ENCODE assay signal across 23 cellular contexts in genomic region chr19:19315444-19315843, GRCh38. TPM values are rescaled to one million over a fixed set of nuclear protein-coding genes. Genes with fewer than 3 reads are reported as not detected.
A peak's percentile ranks its signal among the peaks of the same experiment; 100 is the strongest.
DNase-seq lines count a peak whose midpoint lies in the region; ATAC-seq and TF ChIP-seq lines count a peak whose summit lies in the region.
"Had no signal": no experiment of that assay in that cellular context is flagged by ENCODE, and none has a peak within 500 bp of the region (broad histone marks: within the 10 kb centered on the region; RNA-seq: fewer than 3 reads in every experiment).

No MANE protein-coding gene starts in this region.

- no peak for ATAC-seq in CD8-positive, alpha-beta T cell
- ATAC-seq: left lobe of liver had no signal

- no peaks in the 10 kb centered on the region for H3K27me3 Mint-ChIP-seq in T-helper 2 cell treated with Interferon-gamma antibody and Interleukin-4, amounts not matched to agents 5 μg/mL and 100 μg/mL, for 36 hours (ENCODE audit: low read depth)
- H3K27me3 Mint-ChIP-seq in CD8-positive, alpha-beta T cell (ENCODE audit: low read depth), result no peaks in the 10 kb centered on the region
- H3K27me3 Mint-ChIP-seq: CD4-positive, CD25-positive, alpha-beta regulatory T cell had no signal

- H3K27ac Mint-ChIP-seq in T-helper 2 cell treated with Interferon-gamma antibody and Interleukin-4, amounts not matched to agents 5 μg/mL and 100 μg/mL, for 36 hours, result peak overlapping the region; percentile 42
- peak overlapping the region; percentile 64 for H3K27ac Mint-ChIP-seq in CD8-positive, alpha-beta T cell

- TF ChIP-seq EP300 in stomach (IDR thresholded peaks at IDR 0.05), result no peak

- no peak overlapping the region for H3K27ac ChIP-seq in CD8-positive, alpha-beta T cell (ENCODE audit: low read depth, low read length)
- H3K27ac ChIP-seq in RWPE1 (peak overlapping the region; percentile 28; the same call in 1 of the 2 replicates), stomach (no peak overlapping the region), uterus (no peak overlapping the region)
- H3K27ac ChIP-seq: cardiac muscle cell, esophagus muscularis mucosa, HL-60, SJSA1, tibial nerve had no signal

- no peaks in the 10 kb centered on the region for H3K9me3 Mint-ChIP-seq in T-helper 2 cell treated with Interferon-gamma antibody and Interleukin-4, amounts not matched to agents 5 μg/mL and 100 μg/mL, for 36 hours
- no peaks in the 10 kb centered on the region for H3K9me3 Mint-ChIP-seq in CD8-positive, alpha-beta T cell
- H3K9me3 Mint-ChIP-seq: CD4-positive, CD25-positive, alpha-beta regulatory T cell had no signal

- TF ChIP-seq CTCF in CD8-positive, alpha-beta T cell (IDR thresholded peaks at IDR 0.05), result no peak
- TF ChIP-seq CTCF in RWPE1 (conservative IDR thresholded peaks at IDR 0.05; ENCODE audit: low read depth) (no peak), epithelial cell of proximal tubule (conservative IDR thresholded peaks at IDR 0.05; ENCODE audit: low read depth, low read length) (peak; percentile 20), stomach (IDR thresholded peaks at IDR 0.05) (no peak), uterus (IDR thresholded peaks at IDR 0.05) (no peak)

- H3K9me3 ChIP-seq in CD8-positive, alpha-beta T cell (ENCODE audit: low read length), result no peaks in the 10 kb centered on the region
- H3K9me3 ChIP-seq in stomach (no peaks in the 10 kb centered on the region), uterus (no peaks in the 10 kb centered on the region)
- H3K9me3 ChIP-seq: esophagus muscularis mucosa, SJSA1, tibial nerve had no signal

- CTCF ChIA-PET in CD8-positive, alpha-beta T cell (lab: Charles Lee), result interaction anchor here (1.0 kb wide), 1 partner anchor 164 kb away, joined by 3 read pairs; no protein-coding TSS in a partner anchor
- CTCF ChIA-PET in RWPE1 (lab: Yijun Ruan, JAX), result interaction anchor here (0.6 to 0.8 kb wide), 2 partner anchors 11 to 16 kb away, joined by 3 to 4 read pairs; no protein-coding TSS in a partner anchor

- no peak overlapping the region for H3K4me3 ChIP-seq in CD8-positive, alpha-beta T cell (ENCODE audit: low read depth, low read length)
- no peak overlapping the region for H3K4me3 ChIP-seq in epithelial cell of proximal tubule (ENCODE audit: low read depth, low read length)
- H3K4me3 ChIP-seq in stomach, result no peak overlapping the region
- H3K4me3 ChIP-seq in uterus, result no peak overlapping the region
- H3K4me3 ChIP-seq: cardiac muscle cell, esophagus muscularis mucosa, SJSA1, tibial nerve had no signal

- peaks cover 23% of the 10 kb centered on the region for H3K36me3 Mint-ChIP-seq in T-helper 2 cell treated with Interferon-gamma antibody and Interleukin-4, amounts not matched to agents 5 μg/mL and 100 μg/mL, for 36 hours (ENCODE audit: low read depth)
- peaks cover 49% of the 10 kb centered on the region for H3K36me3 Mint-ChIP-seq in CD8-positive, alpha-beta T cell

- WGBS in stomach, 5 donors, result 76 to 95% (median 87%) methylated on average over 2 of the region's 2 CpGs

- no peak for TF ChIP-seq POLR2A in stomach (IDR thresholded peaks at IDR 0.05)
- TF ChIP-seq POLR2A in uterus (IDR thresholded peaks at IDR 0.05), result no peak

- H3K36me3 ChIP-seq in CD8-positive, alpha-beta T cell (ENCODE audit: insufficient read depth, low read length), result peaks cover 14% of the 10 kb centered on the region
- H3K36me3 ChIP-seq in stomach (peaks cover 34 to 63% (median 62%) of the 10 kb centered on the region in 4 donors), uterus (no peaks in the 10 kb centered on the region)

- no peak for DNase-seq in T-helper 2 cell treated with Interferon-gamma antibody and Interleukin-4, amounts not matched to agents 5 μg/mL and 100 μg/mL, for 36 hours (ENCODE audit: low spot score)
- no peak for DNase-seq in T-helper 2 cell
- DNase-seq in CD8-positive, alpha-beta T cell, result no peak
- no peak for DNase-seq in RWPE1 (ENCODE audit: low spot score)
- no peak for DNase-seq in epithelial cell of proximal tubule (ENCODE audit: low read depth)
- DNase-seq in stomach, result no peak
- no peak for DNase-seq in dermis blood vessel endothelial cell
- no peak for DNase-seq in uterus
- DNase-seq: CD4-positive, CD25-positive, alpha-beta regulatory T cell; GOT3; NCI-H1930; NCI-H510A treated with DMSO at 0.1 percent for 48 hours; OCI-M1; retina; T-helper 9 cell had no signal

- H3K4me1 Mint-ChIP-seq in T-helper 2 cell treated with Interferon-gamma antibody and Interleukin-4, amounts not matched to agents 5 μg/mL and 100 μg/mL, for 36 hours (ENCODE audit: low read depth), result peaks cover 8% of the 10 kb centered on the region
- peaks cover 26% of the 10 kb centered on the region for H3K4me1 Mint-ChIP-seq in CD8-positive, alpha-beta T cell (ENCODE audit: low read depth)

- H3K4me3 Mint-ChIP-seq in T-helper 2 cell treated with Interferon-gamma antibody and Interleukin-4, amounts not matched to agents 5 μg/mL and 100 μg/mL, for 36 hours, result no peak overlapping the region
- H3K4me3 Mint-ChIP-seq in CD8-positive, alpha-beta T cell, result no peak overlapping the region

- no peaks in the 10 kb centered on the region for H3K27me3 ChIP-seq in CD8-positive, alpha-beta T cell (ENCODE audit: insufficient read depth, low read length)
- no peaks in the 10 kb centered on the region for H3K27me3 ChIP-seq in stomach
- H3K27me3 ChIP-seq in uterus, result no peaks in the 10 kb centered on the region
- H3K27me3 ChIP-seq: cardiac muscle cell, esophagus muscularis mucosa, SJSA1, tibial nerve had no signal

- H3K4me1 ChIP-seq in CD8-positive, alpha-beta T cell (ENCODE audit: insufficient read depth, low read length), result peaks cover 18% of the 10 kb centered on the region
- H3K4me1 ChIP-seq in stomach (peaks cover 14 to 20% (median 19%) of the 10 kb centered on the region in 4 donors), uterus (no peaks in the 10 kb centered on the region)

- intact Hi-C loops in CD8-positive, alpha-beta T cell (cut with DNase I, micrococcal nuclease), result no loop called here
- intact Hi-C loops in stomach (cut with DNase I; ENCODE audit: low total_unique reads) (no loop called here), uterus (cut with DNase I; ENCODE audit: low total_unique reads) (no loop called here)

- POLR2A ChIA-PET in CD8-positive, alpha-beta T cell (lab: Charles Lee), result interaction anchor here (0.6 kb wide), 1 partner anchor 108 kb away, joined by 3 read pairs; no protein-coding TSS in a partner anchor
- POLR2A ChIA-PET in RWPE1 (lab: Yijun Ruan, JAX; ENCODE audit: low non-redundant PET), result no interaction called here

RNA-seq across cellular contexts. Expression of gene SUGP1, which starts 4.9 kb away (rescaled TPM):
- total RNA-seq in CD8-positive, alpha-beta T cell, result 10 to 100 TPM; 60.9 to 68.2 TPM
- total RNA-seq in epithelial cell of proximal tubule, result 30.0 and 32.2 TPM in 2 replicates
- 100 to 1,000 TPM in 1 of 5 donors, 10 to 100 TPM in 4; 13.0 to 129 (median 36.2) TPM for total RNA-seq in stomach
- 10 to 100 TPM; 35.8 to 43.2 (median 37.1) TPM for polyA plus RNA-seq in stomach
- 20.1 and 26.7 TPM in 2 replicates for total RNA-seq in dermis blood vessel endothelial cell
- 10 to 100 TPM in 2 of 4 donors, 1 to 10 TPM in 2; 9.5 to 43.6 (median 14.0) TPM for total RNA-seq in uterus

RNA-seq across cellular contexts. Expression of gene MAU2, which starts 5.2 kb away (rescaled TPM):
- total RNA-seq in CD8-positive, alpha-beta T cell, result 100 to 1,000 TPM; 137 to 139 TPM
- 14.7 and 22.0 TPM in 2 replicates for total RNA-seq in epithelial cell of proximal tubule
- total RNA-seq in stomach, result 100 to 1,000 TPM in 1 of 5 donors, 10 to 100 TPM in 4; 27.2 to 116 (median 49.2) TPM
- 10 to 100 TPM; 10.6 to 16.1 (median 11.3) TPM for polyA plus RNA-seq in stomach
- total RNA-seq in dermis blood vessel endothelial cell, result 40.8 and 42.4 TPM in 2 replicates
- total RNA-seq in uterus, result 10 to 100 TPM; 32.4 to 87.6 (median 70.0) TPM

RNA-seq across cellular contexts. Expression of gene TM6SF2, which starts 42.3 kb away (rescaled TPM):
- not detected for total RNA-seq in CD8-positive, alpha-beta T cell
- total RNA-seq in epithelial cell of proximal tubule, result not detected in 2 replicates
- 1 to 10 TPM in 1 of 5 donors, not detected in 4; 1.3 TPM for total RNA-seq in stomach
- polyA plus RNA-seq in stomach, result under 1 TPM in 2 of 3 donors, not detected in 1; 0.23 to 0.44 TPM
- total RNA-seq in dermis blood vessel endothelial cell, result not detected in 2 replicates
- under 1 TPM in 1 of 4 donors, not detected in 3; 0.88 TPM for total RNA-seq in uterus
- total RNA-seq: CD4-positive, CD25-positive, alpha-beta regulatory T cell; glomerular endothelial cell; mononuclear cell had no signal
- polyA plus RNA-seq: CD4-positive, CD25-positive, alpha-beta regulatory T cell had no signal
